ENCODE assay signal across 2 cellular contexts in the genomic region with DNA sequence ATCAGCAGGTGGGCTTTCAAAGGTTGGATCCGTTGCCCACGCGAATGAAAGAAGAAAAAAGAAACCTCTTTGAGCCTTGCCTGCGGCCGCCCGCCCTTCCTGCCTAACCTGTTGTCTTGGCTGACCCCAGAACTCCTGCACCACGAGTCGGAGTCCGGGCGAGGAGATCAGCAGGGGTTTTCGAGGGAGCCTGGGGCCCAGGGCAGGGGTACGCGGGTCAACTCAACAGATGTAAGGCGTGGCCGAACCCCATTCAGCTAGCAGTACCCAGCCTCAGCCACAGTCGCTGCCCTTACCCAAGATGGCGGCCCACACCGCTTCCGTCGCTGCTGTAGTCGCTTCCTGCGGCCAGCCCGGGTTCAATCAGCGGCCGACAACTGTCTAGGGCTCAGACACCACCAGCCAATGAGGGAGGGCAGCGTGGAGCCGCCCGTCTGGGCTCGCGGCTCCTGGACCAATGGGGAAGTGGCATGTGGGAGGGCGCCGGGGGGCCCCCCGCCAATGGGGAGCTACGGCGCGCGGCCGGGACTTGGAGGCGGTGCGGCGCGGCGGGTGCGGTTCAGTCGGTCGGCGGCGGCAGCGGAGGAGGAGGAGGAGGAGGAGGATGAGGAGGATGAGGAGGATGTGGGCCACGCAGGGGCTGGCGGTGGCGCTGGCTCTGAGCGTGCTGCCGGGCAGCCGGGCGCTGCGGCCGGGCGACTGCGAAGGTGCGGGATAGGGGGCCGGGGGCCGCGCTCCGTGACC.
TF ChIP-seq lines count a peak whose summit lies in the region.

Gene MANF (plus strand): TSS at position 562 of the 744 bp plus-strand sequence. CDS start 52 bp downstream, at position 614.

TF ChIP-seq in IMR-90, 13 proteins besides CTCF, POLR2A, EP300 and RAD21:
- TF ChIP-seq USF2 (IDR thresholded peaks at IDR 0.05; ENCODE audit: low read depth, low read length) (peak; percentile 50), MXI1 (IDR thresholded peaks at IDR 0.05; ENCODE audit: borderline replicate concordance, low read depth, low read length) (0 out of 2 replicates have a peak, but pooled peaks have one; percentile 45), SMC3 (IDR thresholded peaks at IDR 0.05; ENCODE audit: low read depth, low read length) (no peak), CEBPB (IDR thresholded peaks at IDR 0.05; ENCODE audit: low read depth, low read length) (no peak), MAZ (IDR thresholded peaks at IDR 0.05; ENCODE audit: borderline replicate concordance, low read depth, low read length) (peak; percentile 65; the same call in 1 of the 2 replicates), BHLHE40 (IDR thresholded peaks at IDR 0.05; ENCODE audit: low read depth, low read length) (no peak), NFE2L2 (IDR thresholded peaks at IDR 0.05; ENCODE audit: low read depth, low read length) (no peak), CHD1 (IDR thresholded peaks at IDR 0.05; ENCODE audit: low read depth, low read length) (0 out of 2 replicates have a peak, but pooled peaks have one; percentile 74), RCOR1 (IDR thresholded peaks at IDR 0.05; ENCODE audit: insufficient replicate concordance, low read length) (no peak), MAFK (IDR thresholded peaks at IDR 0.05; ENCODE audit: low read depth, low read length) (no peak), RFX5 (IDR thresholded peaks at IDR 0.05; ENCODE audit: low read depth, low read length) (peak; percentile 49; the same call in 1 of the 2 replicates), FOS (IDR thresholded peaks at IDR 0.05; ENCODE audit: low read depth, low read length) (peak; percentile 52; the same call in 1 of the 2 replicates)
- TF ChIP-seq, protein P1, sequence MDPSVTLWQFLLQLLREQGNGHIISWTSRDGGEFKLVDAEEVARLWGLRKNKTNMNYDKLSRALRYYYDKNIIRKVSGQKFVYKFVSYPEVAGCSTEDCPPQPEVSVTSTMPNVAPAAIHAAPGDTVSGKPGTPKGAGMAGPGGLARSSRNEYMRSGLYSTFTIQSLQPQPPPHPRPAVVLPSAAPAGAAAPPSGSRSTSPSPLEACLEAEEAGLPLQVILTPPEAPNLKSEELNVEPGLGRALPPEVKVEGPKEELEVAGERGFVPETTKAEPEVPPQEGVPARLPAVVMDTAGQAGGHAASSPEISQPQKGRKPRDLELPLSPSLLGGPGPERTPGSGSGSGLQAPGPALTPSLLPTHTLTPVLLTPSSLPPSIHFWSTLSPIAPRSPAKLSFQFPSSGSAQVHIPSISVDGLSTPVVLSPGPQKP (IDR thresholded peaks at IDR 0.05; ENCODE audit: borderline replicate concordance, low read depth, low read length) = no peak

TF ChIP-seq in endothelial cell of umbilical vein, 7 proteins besides CTCF, POLR2A, EP300 and RAD21:
- TF ChIP-seq POLR2AphosphoS5 (IDR thresholded peaks at IDR 0.05; ENCODE audit: insufficient read depth, low read depth, low read length) (peak; percentile 88), MAX (IDR thresholded peaks at IDR 0.05; ENCODE audit: insufficient read depth, insufficient read length) (peak; percentile 2), EZH2 (IDR thresholded peaks at IDR 0.05; ENCODE audit: borderline replicate concordance, low read depth, low read length, severe bottlenecking) (no peak), JUN (IDR thresholded peaks at IDR 0.05; ENCODE audit: borderline replicate concordance, insufficient read depth, insufficient read length, low read depth) (no peak)
TF ChIP-seq in endothelial cell of umbilical vein: peak in this region for 2.
